2 cellular contexts compared by ENCODE assay signal in the genomic region with DNA sequence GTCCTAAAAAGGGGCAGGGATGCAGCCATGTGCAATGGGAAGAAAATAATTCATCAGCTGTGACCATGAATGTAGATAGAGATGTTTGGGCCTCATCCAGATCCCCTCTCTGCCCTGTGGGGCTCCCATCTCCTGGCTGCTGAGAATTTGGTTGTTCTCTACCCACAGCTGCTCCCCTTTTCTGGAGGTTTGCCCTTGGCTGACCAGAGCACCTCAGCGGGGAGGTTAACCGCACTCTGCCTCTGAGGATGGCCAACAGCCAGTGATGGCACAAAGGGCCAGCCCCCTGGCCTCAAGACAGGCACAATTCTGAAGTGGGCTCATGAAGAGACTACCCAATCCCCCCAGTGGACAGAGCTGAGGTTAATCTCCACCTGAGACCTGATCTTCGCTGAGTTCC.
TF ChIP-seq lines count a peak whose summit lies in the region.

No MANE protein-coding gene starts in this region.

TF ChIP-seq in SK-N-SH, 30 proteins besides CTCF, POLR2A, EP300 and RAD21 (continued from another document):
- TF ChIP-seq SIN3A (IDR thresholded peaks at IDR 0.05; ENCODE audit: borderline replicate concordance, low read depth, low read length) = no peak
- no peak for TF ChIP-seq EZH2phosphoT487 (IDR thresholded peaks at IDR 0.05; ENCODE audit: borderline replicate concordance, low read depth)
- TF ChIP-seq, protein P1, sequence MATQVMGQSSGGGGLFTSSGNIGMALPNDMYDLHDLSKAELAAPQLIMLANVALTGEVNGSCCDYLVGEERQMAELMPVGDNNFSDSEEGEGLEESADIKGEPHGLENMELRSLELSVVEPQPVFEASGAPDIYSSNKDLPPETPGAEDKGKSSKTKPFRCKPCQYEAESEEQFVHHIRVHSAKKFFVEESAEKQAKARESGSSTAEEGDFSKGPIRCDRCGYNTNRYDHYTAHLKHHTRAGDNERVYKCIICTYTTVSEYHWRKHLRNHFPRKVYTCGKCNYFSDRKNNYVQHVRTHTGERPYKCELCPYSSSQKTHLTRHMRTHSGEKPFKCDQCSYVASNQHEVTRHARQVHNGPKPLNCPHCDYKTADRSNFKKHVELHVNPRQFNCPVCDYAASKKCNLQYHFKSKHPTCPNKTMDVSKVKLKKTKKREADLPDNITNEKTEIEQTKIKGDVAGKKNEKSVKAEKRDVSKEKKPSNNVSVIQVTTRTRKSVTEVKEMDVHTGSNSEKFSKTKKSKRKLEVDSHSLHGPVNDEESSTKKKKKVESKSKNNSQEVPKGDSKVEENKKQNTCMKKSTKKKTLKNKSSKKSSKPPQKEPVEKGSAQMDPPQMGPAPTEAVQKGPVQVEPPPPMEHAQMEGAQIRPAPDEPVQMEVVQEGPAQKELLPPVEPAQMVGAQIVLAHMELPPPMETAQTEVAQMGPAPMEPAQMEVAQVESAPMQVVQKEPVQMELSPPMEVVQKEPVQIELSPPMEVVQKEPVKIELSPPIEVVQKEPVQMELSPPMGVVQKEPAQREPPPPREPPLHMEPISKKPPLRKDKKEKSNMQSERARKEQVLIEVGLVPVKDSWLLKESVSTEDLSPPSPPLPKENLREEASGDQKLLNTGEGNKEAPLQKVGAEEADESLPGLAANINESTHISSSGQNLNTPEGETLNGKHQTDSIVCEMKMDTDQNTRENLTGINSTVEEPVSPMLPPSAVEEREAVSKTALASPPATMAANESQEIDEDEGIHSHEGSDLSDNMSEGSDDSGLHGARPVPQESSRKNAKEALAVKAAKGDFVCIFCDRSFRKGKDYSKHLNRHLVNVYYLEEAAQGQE (IDR thresholded peaks at IDR 0.05; ENCODE audit: low read depth, low read length) = no peak
- TF ChIP-seq RFX5 (IDR thresholded peaks at IDR 0.05; ENCODE audit: low read length) = no peak
- TF ChIP-seq JUND (IDR thresholded peaks at IDR 0.05) = no peak
- no peak for TF ChIP-seq FOSL2 (IDR thresholded peaks at IDR 0.05; ENCODE audit: borderline replicate concordance, low read depth)
- no peak for TF ChIP-seq MEF2A (IDR thresholded peaks at IDR 0.05; ENCODE audit: borderline replicate concordance, low read depth)
- TF ChIP-seq GATA2 (CRISPR knock-in tag; IDR thresholded peaks at IDR 0.05) = no peak
- TF ChIP-seq SMC3 (IDR thresholded peaks at IDR 0.05; ENCODE audit: low read depth, low read length) = no peak
- TF ChIP-seq RXRA (IDR thresholded peaks at IDR 0.05; ENCODE audit: borderline replicate concordance, low read depth) = no peak
- TF ChIP-seq NFIC (IDR thresholded peaks at IDR 0.05; ENCODE audit: borderline replicate concordance) = no peak
- no peak for TF ChIP-seq CHD2 (IDR thresholded peaks at IDR 0.05; ENCODE audit: low read length, partially characterized antibody)
- TF ChIP-seq ELF1 (IDR thresholded peaks at IDR 0.05) = no peak
- no peak for TF ChIP-seq NRF1 (IDR thresholded peaks at IDR 0.05; ENCODE audit: low read depth, low read length)
- TF ChIP-seq, protein P2, sequence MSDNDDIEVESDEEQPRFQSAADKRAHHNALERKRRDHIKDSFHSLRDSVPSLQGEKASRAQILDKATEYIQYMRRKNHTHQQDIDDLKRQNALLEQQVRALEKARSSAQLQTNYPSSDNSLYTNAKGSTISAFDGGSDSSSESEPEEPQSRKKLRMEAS (IDR thresholded peaks at IDR 0.05; ENCODE audit: low read depth) = no peak
- no peak for TF ChIP-seq FOXJ3 (CRISPR knock-in tag; IDR thresholded peaks at IDR 0.05)
- no peak for TF ChIP-seq TEAD4 (IDR thresholded peaks at IDR 0.05; ENCODE audit: borderline replicate concordance, insufficient read depth)

TF ChIP-seq in SK-N-SH treated with all-trans-retinoic acid at 6 μM for 48 hours, 23 proteins besides CTCF, POLR2A, EP300 and RAD21 (continued from another document):
- no peak for TF ChIP-seq GLIS3 (CRISPR knock-in tag; IDR thresholded peaks at IDR 0.05)
- no peak for TF ChIP-seq ZC3H10 (CRISPR knock-in tag; IDR thresholded peaks at IDR 0.05)
- no peak for TF ChIP-seq ISL1 (CRISPR knock-in tag; IDR thresholded peaks at IDR 0.05)
- TF ChIP-seq, protein P3, sequence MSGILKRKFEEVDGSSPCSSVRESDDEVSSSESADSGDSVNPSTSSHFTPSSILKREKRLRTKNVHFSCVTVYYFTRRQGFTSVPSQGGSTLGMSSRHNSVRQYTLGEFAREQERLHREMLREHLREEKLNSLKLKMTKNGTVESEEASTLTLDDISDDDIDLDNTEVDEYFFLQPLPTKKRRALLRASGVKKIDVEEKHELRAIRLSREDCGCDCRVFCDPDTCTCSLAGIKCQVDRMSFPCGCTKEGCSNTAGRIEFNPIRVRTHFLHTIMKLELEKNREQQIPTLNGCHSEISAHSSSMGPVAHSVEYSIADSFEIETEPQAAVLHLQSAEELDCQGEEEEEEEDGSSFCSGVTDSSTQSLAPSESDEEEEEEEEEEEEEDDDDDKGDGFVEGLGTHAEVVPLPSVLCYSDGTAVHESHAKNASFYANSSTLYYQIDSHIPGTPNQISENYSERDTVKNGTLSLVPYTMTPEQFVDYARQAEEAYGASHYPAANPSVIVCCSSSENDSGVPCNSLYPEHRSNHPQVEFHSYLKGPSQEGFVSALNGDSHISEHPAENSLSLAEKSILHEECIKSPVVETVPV (CRISPR knock-in tag; IDR thresholded peaks at IDR 0.05) = no peak
- no peak for TF ChIP-seq ZNF70 (CRISPR knock-in tag; IDR thresholded peaks at IDR 0.05)
- TF ChIP-seq ZFP30 (CRISPR knock-in tag; IDR thresholded peaks at IDR 0.05) = no peak
- no peak for TF ChIP-seq CSDC2 (CRISPR knock-in tag; IDR thresholded peaks at IDR 0.05)
- TF ChIP-seq, protein P4, sequence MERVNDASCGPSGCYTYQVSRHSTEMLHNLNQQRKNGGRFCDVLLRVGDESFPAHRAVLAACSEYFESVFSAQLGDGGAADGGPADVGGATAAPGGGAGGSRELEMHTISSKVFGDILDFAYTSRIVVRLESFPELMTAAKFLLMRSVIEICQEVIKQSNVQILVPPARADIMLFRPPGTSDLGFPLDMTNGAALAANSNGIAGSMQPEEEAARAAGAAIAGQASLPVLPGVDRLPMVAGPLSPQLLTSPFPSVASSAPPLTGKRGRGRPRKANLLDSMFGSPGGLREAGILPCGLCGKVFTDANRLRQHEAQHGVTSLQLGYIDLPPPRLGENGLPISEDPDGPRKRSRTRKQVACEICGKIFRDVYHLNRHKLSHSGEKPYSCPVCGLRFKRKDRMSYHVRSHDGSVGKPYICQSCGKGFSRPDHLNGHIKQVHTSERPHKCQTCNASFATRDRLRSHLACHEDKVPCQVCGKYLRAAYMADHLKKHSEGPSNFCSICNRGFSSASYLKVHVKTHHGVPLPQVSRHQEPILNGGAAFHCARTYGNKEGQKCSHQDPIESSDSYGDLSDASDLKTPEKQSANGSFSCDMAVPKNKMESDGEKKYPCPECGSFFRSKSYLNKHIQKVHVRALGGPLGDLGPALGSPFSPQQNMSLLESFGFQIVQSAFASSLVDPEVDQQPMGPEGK (CRISPR knock-in tag; IDR thresholded peaks at IDR 0.05; ENCODE audit: borderline replicate concordance) = no peak
- no peak for TF ChIP-seq RARB (CRISPR knock-in tag; IDR thresholded peaks at IDR 0.05)
- TF ChIP-seq, protein P5, sequence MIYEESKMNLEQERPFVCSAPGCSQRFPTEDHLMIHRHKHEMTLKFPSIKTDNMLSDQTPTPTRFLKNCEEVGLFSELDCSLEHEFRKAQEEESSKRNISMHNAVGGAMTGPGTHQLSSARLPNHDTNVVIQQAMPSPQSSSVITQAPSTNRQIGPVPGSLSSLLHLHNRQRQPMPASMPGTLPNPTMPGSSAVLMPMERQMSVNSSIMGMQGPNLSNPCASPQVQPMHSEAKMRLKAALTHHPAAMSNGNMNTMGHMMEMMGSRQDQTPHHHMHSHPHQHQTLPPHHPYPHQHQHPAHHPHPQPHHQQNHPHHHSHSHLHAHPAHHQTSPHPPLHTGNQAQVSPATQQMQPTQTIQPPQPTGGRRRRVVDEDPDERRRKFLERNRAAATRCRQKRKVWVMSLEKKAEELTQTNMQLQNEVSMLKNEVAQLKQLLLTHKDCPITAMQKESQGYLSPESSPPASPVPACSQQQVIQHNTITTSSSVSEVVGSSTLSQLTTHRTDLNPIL (CRISPR knock-in tag; IDR thresholded peaks at IDR 0.05; ENCODE audit: low read depth) = no peak
- TF ChIP-seq ARNTL (CRISPR knock-in tag; IDR thresholded peaks at IDR 0.05; ENCODE audit: borderline replicate concordance, low read depth) = no peak
